Comparison of ENCODE assay signal across 19 cellular contexts in genomic region chr3:146972726-146973125, GRCh38.
DNase-seq lines count a peak whose midpoint lies in the region; TF ChIP-seq lines count a peak whose summit lies in the region.
"Had no signal": no experiment of that assay in that cellular context is flagged by ENCODE, and none has a peak within 500 bp of the region (broad histone marks: within the 10 kb centered on the region; RNA-seq: fewer than 3 reads in every experiment).

No MANE protein-coding gene starts in this region.

- H3K9me3 ChIP-seq in skeletal muscle satellite cell (replicated peaks; ENCODE audit: low read length) = no peaks in the 10 kb centered on the region
- H3K9me3 ChIP-seq in H9 (ENCODE audit: control insufficient read depth, low read depth, low read length) = no peaks in the 10 kb centered on the region
- H3K9me3 ChIP-seq: BLaER1 treated with 17β-estradiol and CSF1 and Interleukin-3, amounts not matched to agents 10 nM and 100 nM; psoas muscle had no signal

- H4K20me1 ChIP-seq in H9 (ENCODE audit: control insufficient read depth, insufficient read depth, insufficient read length) = no peaks in the 10 kb centered on the region
- H4K20me1 ChIP-seq: BLaER1 treated with 17β-estradiol and CSF1 and Interleukin-3, amounts not matched to agents 10 nM and 100 nM had no signal

- no peak overlapping the region for H3K23ac ChIP-seq in H9 (ENCODE audit: insufficient read length, low read depth, low read length)

- H3K4me2 ChIP-seq in skeletal muscle satellite cell (ENCODE audit: low read length) (no peak overlapping the region), H9 (ENCODE audit: insufficient read depth, insufficient read length, low read length) (no peak overlapping the region)
- H3K4me2 ChIP-seq: BLaER1 treated with 17β-estradiol and CSF1 and Interleukin-3, amounts not matched to agents 10 nM and 100 nM had no signal

- H3K36me3 Mint-ChIP-seq in H9 (ENCODE audit: insufficient read depth in 1 of 3, low read depth in 3 of 3) = no peaks in the 10 kb centered on the region
- H3K36me3 Mint-ChIP-seq: brain, memory B cell had no signal

- in situ Hi-C loops in ACHN (cut with HindIII; ENCODE audit: low pct_ligation_motif_present, low pct_unique_long_range_greater_than_20kb, low sequenced_read_pairs) = no loop called here

- H3K27me3 ChIP-seq in skeletal muscle satellite cell (ENCODE audit: control insufficient read depth, insufficient read depth, low read length) = no peaks in the 10 kb centered on the region
- H3K27me3 ChIP-seq in H9 (ENCODE audit: insufficient read depth, low read length) = no peaks in the 10 kb centered on the region
- H3K27me3 ChIP-seq: BLaER1 treated with 17β-estradiol and CSF1 and Interleukin-3, amounts not matched to agents 10 nM and 100 nM had no signal

- WGBS in H9 (ENCODE audit: extremely low coverage, insufficient read length, low lambda C conversion rate) = no CpG with 5 or more reads among the region's 1 CpG

- H3K18ac ChIP-seq in H9 (ENCODE audit: insufficient read length, low read depth, low read length) = no peak overlapping the region

- no peaks in the 10 kb centered on the region for H3K36me3 ChIP-seq in skeletal muscle satellite cell (ENCODE audit: insufficient read depth, low read length)
- H3K36me3 ChIP-seq: BLaER1 treated with 17β-estradiol and CSF1 and Interleukin-3, amounts not matched to agents 10 nM and 100 nM had no signal

- H4K8ac ChIP-seq in H9 (replicated peaks; ENCODE audit: insufficient read length, low read depth, low read length) = no peak overlapping the region

- no peak overlapping the region for H2AK5ac ChIP-seq in H9 (ENCODE audit: insufficient read length, low read length)

- no peak overlapping the region for H3T11ph ChIP-seq in H9 (ENCODE audit: low read length)

- no peak overlapping the region for H3K4ac ChIP-seq in H9 (ENCODE audit: low read depth, low read length)

- H3K4me1 Mint-ChIP-seq in H9 = peaks cover 7 to 18% of the 10 kb centered on the region in 2 experiments; a peak in 3 of 4 replicates
- H3K4me1 Mint-ChIP-seq: memory B cell, nephron progenitor cell had no signal

- no peak overlapping the region for H3K27ac Mint-ChIP-seq in H9
- H3K27ac Mint-ChIP-seq: brain, memory B cell, nephron progenitor cell had no signal

- no peak overlapping the region for H3K4me3 Mint-ChIP-seq in H9
- H3K4me3 Mint-ChIP-seq: brain, memory B cell, nephron progenitor cell had no signal

- no peak overlapping the region for H3K56ac ChIP-seq in H9 (ENCODE audit: insufficient read length, low read depth, low read length)

- no peak overlapping the region for H2BK20ac ChIP-seq in H9 (ENCODE audit: low read depth, low read length, poor library complexity, severe bottlenecking)

- no peak overlapping the region for H2BK12ac ChIP-seq in H9 (ENCODE audit: insufficient read length, low read depth, low read length)

- no peaks in the 10 kb centered on the region for H3K79me2 ChIP-seq in H9 (ENCODE audit: insufficient read depth, low read length)

- H4K5ac ChIP-seq in H9 (ENCODE audit: insufficient read length, low read depth, low read length) = no peak overlapping the region

- DNase-seq in GM04504 (ENCODE audit: low read depth) = peak; percentile 54
- DNase-seq in SW480 (ENCODE audit: low spot score) = peak; percentile 43
- DNase-seq in fibroblast of the aortic adventitia (ENCODE audit: low read depth) = peak; percentile 39
- DNase-seq in ACHN = no peak
- DNase-seq in H9 = no peak
- DNase-seq in germinal center (ENCODE audit: low spot score) = no peak
- DNase-seq: activated CD4-positive, alpha-beta T cell treated with anti-CD3 and anti-CD28 coated beads, Interleukin-2, amount 50 U/mL, for 4 hours; activated naive CD4-positive, alpha-beta T cell treated with Interleukin-2 at 50 U/mL for 16 hours; activated T-cell treated with anti-CD3 and anti-CD28 coated beads for 4 hours; dermis blood vessel endothelial cell; NCI-H187 treated with DMSO at 0.1 percent for 48 hours; NCI-H345; nephron progenitor cell; psoas muscle had no signal

- H2AFZ ChIP-seq in H9 (ENCODE audit: low read length) = no peak overlapping the region

- no peak overlapping the region for H4K91ac ChIP-seq in H9 (ENCODE audit: insufficient read length, low read depth, low read length)

- no peaks in the 10 kb centered on the region for H3K27me3 Mint-ChIP-seq in H9 (ENCODE audit: low read depth)
- H3K27me3 Mint-ChIP-seq: brain, memory B cell had no signal

- H3K9ac ChIP-seq in skeletal muscle satellite cell (ENCODE audit: low read depth, low read length) = peak overlapping the region; percentile 33
- no peak overlapping the region for H3K9ac ChIP-seq in H9 (ENCODE audit: extremely low read depth, insufficient read length, low read length)
- H3K9ac ChIP-seq: BLaER1 treated with 17β-estradiol and CSF1 and Interleukin-3, amounts not matched to agents 10 nM and 100 nM had no signal

- no peaks in the 10 kb centered on the region for H3K9me3 Mint-ChIP-seq in H9
- H3K9me3 Mint-ChIP-seq: brain, nephron progenitor cell had no signal

- H2BK120ac ChIP-seq in H9 (ENCODE audit: low read depth, low read length, poor library complexity, severe bottlenecking) = no peak overlapping the region

- H3K4me1 ChIP-seq in skeletal muscle satellite cell (ENCODE audit: control insufficient read depth, insufficient read depth, low read length) (peaks cover 34% of the 10 kb centered on the region), H9 (ENCODE audit: insufficient read depth, low read length) (no peaks in the 10 kb centered on the region; the same call in 1 of the 2 replicates)
- H3K4me1 ChIP-seq: psoas muscle had no signal

- H2BK15ac ChIP-seq in H9 (ENCODE audit: low read depth, low read length) = no peak overlapping the region

- no peak overlapping the region for H3K27ac ChIP-seq in H9 (ENCODE audit: insufficient read length, low read depth, low read length)
- H3K27ac ChIP-seq: BLaER1 treated with 17β-estradiol and CSF1 and Interleukin-3, amounts not matched to agents 10 nM and 100 nM; HL-60; psoas muscle had no signal

- H3K4me3 ChIP-seq in fibroblast of the aortic adventitia (ENCODE audit: low read depth, low read length) (no peak overlapping the region), skeletal muscle satellite cell (ENCODE audit: low read length) (no peak overlapping the region)
- H3K4me3 ChIP-seq: BLaER1 treated with 17β-estradiol and CSF1 and Interleukin-3, amounts not matched to agents 10 nM and 100 nM; psoas muscle had no signal

- no peaks in the 10 kb centered on the region for H3K79me1 ChIP-seq in H9 (ENCODE audit: insufficient read depth, low read depth, low read length, poor library complexity, severe bottlenecking)

- H3K23me2 ChIP-seq in H9 (ENCODE audit: insufficient read length, low read depth, low read length, poor library complexity, severe bottlenecking) = no peaks in the 10 kb centered on the region

- H3K14ac ChIP-seq in H9 (ENCODE audit: insufficient read depth, low read length) = no peak overlapping the region

- no peak overlapping the region for H2BK5ac ChIP-seq in H9 (ENCODE audit: insufficient read length, low read length)

- TF ChIP-seq CTCF in fibroblast of the aortic adventitia (IDR thresholded peaks at IDR 0.05; ENCODE audit: insufficient read depth, low read length) = no peak
- TF ChIP-seq CTCF in H9 (conservative IDR thresholded peaks at IDR 0.05) = no peak

Comparison
In these comparisons a context has a peak if more than half of its experiments do, and no peak if none do; other contexts are left out.
1. DNase-seq: peak in GM04504 (single experiment), SW480 (single experiment) and fibroblast of the aortic adventitia (single experiment); none in ACHN (single experiment), H9 (single experiment) and germinal center (single experiment).